9 cellular contexts compared by ENCODE assay signal in the genomic region with DNA sequence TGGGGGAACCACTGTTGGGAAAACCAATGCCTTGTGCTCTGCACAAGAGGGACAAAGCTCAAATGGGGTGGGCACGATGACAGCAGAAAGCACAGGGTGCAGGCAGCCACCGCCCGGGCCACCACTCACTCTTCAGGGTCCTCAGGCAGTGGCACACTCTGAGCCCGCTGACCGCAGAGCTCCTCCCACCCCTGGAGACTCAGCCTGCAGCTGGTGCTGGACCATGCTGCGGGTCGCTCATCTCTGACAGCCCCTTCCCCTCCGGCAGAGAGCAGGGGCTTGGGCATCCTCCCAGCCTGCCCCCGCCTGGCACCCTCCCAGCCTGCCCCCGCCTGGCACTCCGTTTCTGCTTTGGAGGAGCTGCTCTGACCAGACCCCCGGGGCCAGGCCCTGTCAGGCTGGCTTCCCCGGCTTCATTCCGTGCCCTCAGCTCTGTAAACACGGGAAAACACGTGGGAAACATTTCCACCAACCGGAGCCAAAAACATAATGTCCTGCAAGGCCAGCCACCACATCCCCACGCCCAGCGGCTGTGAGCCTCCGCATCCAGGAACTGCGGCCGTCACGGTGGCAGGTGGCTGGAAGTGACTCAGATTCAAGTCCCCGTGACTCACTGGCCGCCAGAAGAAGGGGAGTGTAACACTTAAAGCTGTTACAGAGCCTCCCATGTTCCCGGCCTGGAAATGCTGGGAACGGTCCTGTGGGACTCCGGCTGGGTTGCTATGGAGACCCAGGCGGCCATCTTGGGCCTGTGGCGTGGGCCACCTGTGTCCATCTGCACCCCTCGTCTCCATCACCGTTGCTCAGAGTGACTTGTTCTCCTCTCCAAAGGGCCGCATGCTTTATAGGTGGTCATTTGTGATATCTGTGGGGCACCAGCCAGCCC. TPM values are rescaled to one million over a fixed set of nuclear protein-coding genes. Genes with fewer than 3 reads are reported as not detected.
DNase-seq lines count a peak whose midpoint lies in the region; ATAC-seq and TF ChIP-seq lines count a peak whose summit lies in the region.
"Had no signal": no experiment of that assay in that cellular context is flagged by ENCODE, and none has a peak within 500 bp of the region (broad histone marks: within the 10 kb centered on the region; RNA-seq: fewer than 3 reads in every experiment).

No MANE protein-coding gene starts in this region.

- H3K27ac ChIP-seq in fibroblast of lung (ENCODE audit: insufficient read depth, low read length) (peak overlapping the region; percentile 78), osteoblast (ENCODE audit: low read depth, low read length) (peak overlapping the region; percentile 10)
- H3K27ac ChIP-seq: neutrophil had no signal

- POLR2A ChIA-PET in HEK293T (lab: Yijun Ruan, JAX) = no interaction called here

- peaks cover 9% of the 10 kb centered on the region for H3K27me3 Mint-ChIP-seq in T-helper 17 cell

- no peak overlapping the region for H2AFZ ChIP-seq in fibroblast of lung (ENCODE audit: low read length)
- peak overlapping the region; percentile 88 for H2AFZ ChIP-seq in osteoblast (ENCODE audit: low read length)

- H3K36me3 ChIP-seq in fibroblast of lung (ENCODE audit: control insufficient read depth, insufficient read depth, low read length) = no peaks in the 10 kb centered on the region
- no peaks in the 10 kb centered on the region for H3K36me3 ChIP-seq in osteoblast (ENCODE audit: insufficient read depth, low read length)
- H3K36me3 ChIP-seq: neutrophil had no signal

- H3K9me3 ChIP-seq in fibroblast of lung (ENCODE audit: control insufficient read depth, insufficient read depth, low read depth, low read length) = no peaks in the 10 kb centered on the region
- H3K9me3 ChIP-seq in osteoblast (ENCODE audit: low read depth, low read length) = peaks cover 8% of the 10 kb centered on the region
- no peaks in the 10 kb centered on the region for H3K9me3 ChIP-seq in T-helper 17 cell (ENCODE audit: control insufficient read depth, low read length, poor library complexity, severe bottlenecking)
- H3K9me3 ChIP-seq: neutrophil had no signal

- CTCF ChIA-PET in HEK293T (lab: Yijun Ruan, JAX) = no interaction called here

- no peak for ATAC-seq in T-helper 17 cell

- H3K4me2 ChIP-seq in fibroblast of lung (ENCODE audit: extremely low read depth, insufficient read depth, low read length) (peak overlapping the region; percentile 56), osteoblast (ENCODE audit: insufficient read depth, low read length) (peak overlapping the region; percentile 64)

- H4K20me1 ChIP-seq in fibroblast of lung (ENCODE audit: control insufficient read depth, extremely low read depth, insufficient read depth, low read length) (no peaks in the 10 kb centered on the region), osteoblast (ENCODE audit: insufficient read depth, low read length) (no peaks in the 10 kb centered on the region)

- peaks cover 29% of the 10 kb centered on the region for H3K4me1 ChIP-seq in fibroblast of lung (ENCODE audit: control insufficient read depth, extremely low read depth, insufficient read depth, low read length)
- peaks cover 30% of the 10 kb centered on the region for H3K4me1 ChIP-seq in osteoblast (ENCODE audit: insufficient read depth, low read length)

- peak overlapping the region; percentile 32 for H3K9ac ChIP-seq in fibroblast of lung (ENCODE audit: insufficient read depth, low read length)

- TF ChIP-seq CTCF in fibroblast of lung (conservative IDR thresholded peaks at IDR 0.05 in 1 of 2, IDR thresholded peaks at IDR 0.05 in 1 of 2; ENCODE audit: low read depth in 1 of 2, low read length in 2 of 2) (no peak), osteoblast (IDR thresholded peaks at IDR 0.05; ENCODE audit: extremely low read depth, low read depth, low read length) (no peak)

- H3K4me3 Mint-ChIP-seq in T-helper 17 cell = no peak overlapping the region

- peaks cover 5% of the 10 kb centered on the region for H3K4me1 Mint-ChIP-seq in T-helper 17 cell

- DNase-seq in NCI-H524 (lab: John Stamatoyannopoulos, UW) (peak; percentile 48 to 79), NCI-H524 treated with DMSO at 0.1 percent for 48 hours (lab: John Stamatoyannopoulos, UW) (no peak), SHP77 (lab: John Stamatoyannopoulos, UW) (peak; percentile 75 to 89), fibroblast of lung (ENCODE audit: low read depth in 2 of 2) (peak; percentile 97), osteoblast (ENCODE audit: insufficient read length, low spot score, missing footprints) (peak; percentile 99), T-helper 17 cell (no peak), HEK293T (ENCODE audit: extremely low spot score) (no peak), activated gamma-delta T cell (lab: John Stamatoyannopoulos, UW) (no peak)

- H3K4me3 ChIP-seq in fibroblast of lung (replicated peaks in 1 of 4; ENCODE audit: control extremely low read depth in 1 of 4, insufficient read depth in 1 of 4, low read depth in 3 of 4, low read length in 4 of 4) = no peak overlapping the region
- H3K4me3 ChIP-seq in osteoblast (ENCODE audit: insufficient read depth, low read length) = peak overlapping the region; percentile 50

- H3K27me3 ChIP-seq in fibroblast of lung (ENCODE audit: control insufficient read depth, insufficient read depth, low read length) = no peaks in the 10 kb centered on the region
- H3K27me3 ChIP-seq in osteoblast (ENCODE audit: insufficient read depth, low read length) = no peaks in the 10 kb centered on the region

- H3K27ac Mint-ChIP-seq in T-helper 17 cell = no peak overlapping the region

- H3K79me2 ChIP-seq in fibroblast of lung (ENCODE audit: control insufficient read depth, insufficient read depth, low read length) = no peaks in the 10 kb centered on the region
- no peaks in the 10 kb centered on the region for H3K79me2 ChIP-seq in osteoblast (ENCODE audit: insufficient read depth, low read length)

- no peaks in the 10 kb centered on the region for H3K36me3 Mint-ChIP-seq in T-helper 17 cell (ENCODE audit: low read depth)

TF ChIP-seq in HEK293T, 16 proteins besides CTCF, POLR2A, EP300 and RAD21:
- no peak for TF ChIP-seq LEF1 (IDR thresholded peaks at IDR 0.05; ENCODE audit: borderline replicate concordance)
- TF ChIP-seq FOXM1 (IDR thresholded peaks at IDR 0.05; ENCODE audit: borderline replicate concordance) = no peak
- TF ChIP-seq SP1 (IDR thresholded peaks at IDR 0.05) = no peak
- TF ChIP-seq, protein P1, sequence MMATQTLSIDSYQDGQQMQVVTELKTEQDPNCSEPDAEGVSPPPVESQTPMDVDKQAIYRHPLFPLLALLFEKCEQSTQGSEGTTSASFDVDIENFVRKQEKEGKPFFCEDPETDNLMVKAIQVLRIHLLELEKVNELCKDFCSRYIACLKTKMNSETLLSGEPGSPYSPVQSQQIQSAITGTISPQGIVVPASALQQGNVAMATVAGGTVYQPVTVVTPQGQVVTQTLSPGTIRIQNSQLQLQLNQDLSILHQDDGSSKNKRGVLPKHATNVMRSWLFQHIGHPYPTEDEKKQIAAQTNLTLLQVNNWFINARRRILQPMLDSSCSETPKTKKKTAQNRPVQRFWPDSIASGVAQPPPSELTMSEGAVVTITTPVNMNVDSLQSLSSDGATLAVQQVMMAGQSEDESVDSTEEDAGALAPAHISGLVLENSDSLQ (IDR thresholded peaks at IDR 0.05) = no peak
- TF ChIP-seq FOXA1 (IDR thresholded peaks at IDR 0.05) = no peak
- no peak for TF ChIP-seq CTBP1 (IDR thresholded peaks at IDR 0.05; ENCODE audit: borderline replicate concordance)
- TF ChIP-seq L3MBTL2 (conservative IDR thresholded peaks at IDR 0.05) = no peak
- no peak for TF ChIP-seq BHLHE40 (IDR thresholded peaks at IDR 0.05; ENCODE audit: borderline replicate concordance)
- no peak for TF ChIP-seq ZNF384 (IDR thresholded peaks at IDR 0.05)
- TF ChIP-seq HDGF (IDR thresholded peaks at IDR 0.05; ENCODE audit: borderline replicate concordance) = no peak
- TF ChIP-seq ELF4 (IDR thresholded peaks at IDR 0.05) = no peak
- TF ChIP-seq TARDBP (IDR thresholded peaks at IDR 0.05) = no peak
- TF ChIP-seq NFRKB (IDR thresholded peaks at IDR 0.05) = no peak
- TF ChIP-seq FOXK2 (IDR thresholded peaks at IDR 0.05) = no peak
- no peak for TF ChIP-seq SUZ12 (IDR thresholded peaks at IDR 0.05)
TF ChIP-seq in HEK293T: peak in this region for 0.

RNA-seq across cellular contexts. Expression of a gene that starts 6.8 kb away (rescaled TPM):
- total RNA-seq in fibroblast of lung (39.5 and 53.2 TPM in 2 replicates), osteoblast (94.8 and 127 TPM in 2 replicates), T-helper 17 cell (10 to 100 TPM; 42.0 to 72.1 TPM)
- 10.1 and 27.2 TPM in 2 replicates for polyA plus RNA-seq in fibroblast of lung
- 17.4 and 52.1 TPM in 2 replicates for polyA plus RNA-seq in fibroblast of lung (2012)
- 37.9 and 67.9 TPM in 2 replicates for polyA minus RNA-seq in fibroblast of lung (ENCODE audit: low replicate concordance)

Comparison
In these comparisons a context has a peak if more than half of its experiments do, and no peak if none do; other contexts are left out.
1. DNase-seq: peak in NCI-H524 (2 of 2), SHP77 (2 of 2), fibroblast of lung (2 of 2) and osteoblast (single experiment); none in NCI-H524 treated with DMSO at 0.1 percent for 48 hours (single experiment), T-helper 17 cell (0 of 3), HEK293T (single experiment) and activated gamma-delta T cell (single experiment).